8 cellular contexts compared by ENCODE assay signal in the genomic region with DNA sequence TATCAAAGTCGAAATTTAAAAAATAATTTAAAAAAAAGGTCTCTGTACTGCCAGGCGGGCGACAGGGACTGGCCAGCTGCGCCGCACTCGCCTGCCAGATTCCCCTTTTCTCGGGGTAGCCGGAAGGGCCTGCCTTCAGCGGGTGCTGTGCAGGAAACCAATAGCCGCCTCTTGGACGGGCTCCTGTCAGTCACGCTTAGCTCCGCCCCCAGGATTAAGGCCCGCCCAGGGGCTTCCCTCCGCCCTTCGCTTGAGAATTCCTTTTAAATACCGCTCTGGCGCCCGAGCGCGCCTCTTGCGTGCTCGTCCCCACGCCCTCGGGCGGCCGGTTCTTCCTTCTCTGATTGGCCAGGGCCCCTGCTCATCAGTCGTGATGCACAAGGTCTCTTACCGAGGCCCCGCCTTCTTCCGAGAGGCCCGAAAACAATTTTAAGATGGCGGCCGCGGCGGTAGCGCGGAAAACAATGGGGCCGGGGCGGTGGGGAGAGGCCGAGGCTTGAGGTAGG.
DNase-seq lines count a peak whose midpoint lies in the region; ATAC-seq and TF ChIP-seq lines count a peak whose summit lies in the region.

MAML1 (plus strand) TSS at position 411 of the 506 bp plus-strand sequence. CDS start 291 bp downstream, outside the sequence.

- ATAC-seq in GM19025 (IDR thresholded peaks at IDR 0.05; ENCODE audit: low read depth, unreplicated experiment) (peak; percentile 92), HG03342 (IDR thresholded peaks at IDR 0.05; ENCODE audit: unreplicated experiment) (peak; percentile 96)
- ATAC-seq in central memory CD8-positive, alpha-beta T cell (replicated peaks; ENCODE audit: extremely low read depth, poor library complexity, severe bottlenecking), result peak; percentile 97

- H3K36me3 Mint-ChIP-seq in central memory CD8-positive, alpha-beta T cell (ENCODE audit: insufficient read depth), result peaks cover 33% of the 10 kb centered on the region

- peaks cover 27% of the 10 kb centered on the region for H3K4me1 Mint-ChIP-seq in central memory CD8-positive, alpha-beta T cell

- H3K27me3 Mint-ChIP-seq in central memory CD8-positive, alpha-beta T cell, result no peaks in the 10 kb centered on the region

- no peaks in the 10 kb centered on the region for H3K9me3 Mint-ChIP-seq in central memory CD8-positive, alpha-beta T cell

- DNase-seq in AG09309 (ENCODE audit: low read depth) (peak; percentile 99), NCI-H446 (lab: John Stamatoyannopoulos, UW) (peak; percentile 99), inferior parietal cortex (ENCODE audit: extremely low spot score) (peak; percentile 100)
- peak; percentile 99 for DNase-seq in activated CD4-positive, CD25-positive, alpha-beta regulatory T cell treated with anti-CD3 and anti-CD28 coated beads, Interleukin-2, amount 50 U/mL, for 16 hours (ENCODE audit: low read depth, low spot score)
- peak; percentile 99 for DNase-seq in central memory CD8-positive, alpha-beta T cell (ENCODE audit: low spot score in 2 of 2)
- DNase-seq in stimulated activated CD4-positive, alpha-beta T cell treated with anti-CD3 and anti-CD28 coated beads, Interleukin-12 subunit alpha, Interleukin-12 subunit beta, amount 100 ng/mL, for 24 hours (ENCODE audit: low read depth in 2 of 2), result peak; percentile 98 to 99

- peak within 1 kb of the TSS; percentile 87 for H3K4me3 Mint-ChIP-seq in central memory CD8-positive, alpha-beta T cell

- H3K27ac Mint-ChIP-seq in central memory CD8-positive, alpha-beta T cell (ENCODE audit: low read depth), result peak within 1 kb of the TSS; percentile 84

- TF ChIP-seq CTCF in AG09309 (IDR thresholded peaks at IDR 0.05; ENCODE audit: control insufficient read depth, insufficient read depth, low read depth, low read length, missing control alignments), result no peak

- peak within 1 kb of the TSS; percentile 71 for H3K4me3 ChIP-seq in AG09309 (ENCODE audit: control insufficient read depth, low read depth, low read length)

Comparison
In these comparisons a context has a peak if more than half of its experiments do, and no peak if none do; other contexts are left out.
1. Peak in every context shown above with its lines: DNase-seq, ATAC-seq and H3K4me3 ChIP-seq.